ENCODE assay signal across 1 cellular context in the genomic region with DNA sequence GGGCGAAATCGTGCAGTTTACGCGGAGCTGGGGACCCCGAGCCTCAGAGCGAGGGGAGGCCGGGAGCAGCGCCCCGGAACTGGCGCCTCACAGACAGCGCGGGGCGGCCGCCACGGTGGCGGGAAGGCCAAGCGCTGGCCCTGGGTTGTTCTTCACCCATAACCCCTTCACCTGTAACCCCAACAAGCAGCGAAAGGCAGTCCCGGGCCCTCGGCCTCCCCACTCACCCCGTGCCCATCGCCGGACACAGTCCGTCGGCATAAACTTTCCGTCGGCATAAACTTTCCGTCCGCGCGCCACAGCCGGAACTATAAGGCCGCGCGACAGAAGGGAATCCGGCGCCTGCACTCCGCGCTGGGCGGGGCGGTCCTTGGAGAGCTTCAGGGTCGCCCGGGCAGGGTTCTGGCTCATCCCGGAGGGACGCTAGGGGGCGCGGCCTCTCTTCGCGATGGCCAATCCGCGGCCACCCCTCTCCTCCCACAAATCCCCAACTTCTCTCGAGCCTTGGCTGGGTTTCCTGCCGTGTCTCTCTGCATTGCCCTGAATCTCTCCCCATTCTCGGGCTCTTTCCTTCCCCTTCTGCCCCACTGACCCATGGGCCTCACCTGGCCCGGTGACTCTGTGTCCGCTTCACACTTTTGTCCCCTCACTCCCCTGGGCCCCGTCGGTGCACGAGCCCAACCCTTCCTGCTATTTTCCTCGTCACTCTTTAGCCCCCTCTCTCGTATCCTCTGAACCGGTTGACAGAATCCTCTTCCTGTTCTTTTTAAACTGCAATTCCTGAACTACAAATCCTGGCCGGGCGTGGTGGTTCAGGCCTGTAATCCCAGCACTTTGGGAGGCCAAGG.
A peak's percentile ranks its signal among the peaks of the same experiment; 100 is the strongest.
TF ChIP-seq lines count a peak whose summit lies in the region.

A gene (minus strand): TSS at position 261 of the 848 bp plus-strand sequence. CDS start 3,751 bp downstream, outside the sequence.

TF ChIP-seq in HepG2, 621 proteins besides CTCF, POLR2A, EP300 and RAD21 (continued from another document and continues in another):
- peak; percentile 95 for TF ChIP-seq ZFP1 (CRISPR knock-in tag; IDR thresholded peaks at IDR 0.05)
- TF ChIP-seq PRPF4 (IDR thresholded peaks at IDR 0.05; ENCODE audit: low read depth, low read length, poor library complexity, severe bottlenecking), result no peak
- peak; percentile 97 for TF ChIP-seq ASH2L (IDR thresholded peaks at IDR 0.05; ENCODE audit: insufficient read length, low read depth, low read length)
- no peak for TF ChIP-seq RORA (CRISPR knock-in tag; IDR thresholded peaks at IDR 0.05)
- TF ChIP-seq ZNF670 (CRISPR knock-in tag; IDR thresholded peaks at IDR 0.05; ENCODE audit: borderline replicate concordance), result peak; percentile 96
- no peak for TF ChIP-seq PCBP2 (optimal IDR thresholded peaks at IDR 0.05; ENCODE audit: low read depth, low read length, poor library complexity, severe bottlenecking)
- no peak for TF ChIP-seq CBX2 (IDR thresholded peaks at IDR 0.05; ENCODE audit: low read depth, low read length)
- TF ChIP-seq CBX2 (CRISPR knock-in tag; IDR thresholded peaks at IDR 0.05; ENCODE audit: low read depth), result no peak
- peak; percentile 92 for TF ChIP-seq ZNF547 (CRISPR knock-in tag; IDR thresholded peaks at IDR 0.05)
- TF ChIP-seq KDM2A (CRISPR knock-in tag; IDR thresholded peaks at IDR 0.05; ENCODE audit: borderline replicate concordance, low read depth), result peak; percentile 100
- peak; percentile 95 for TF ChIP-seq THAP11 (CRISPR knock-in tag; IDR thresholded peaks at IDR 0.05)
- TF ChIP-seq, protein P1, sequence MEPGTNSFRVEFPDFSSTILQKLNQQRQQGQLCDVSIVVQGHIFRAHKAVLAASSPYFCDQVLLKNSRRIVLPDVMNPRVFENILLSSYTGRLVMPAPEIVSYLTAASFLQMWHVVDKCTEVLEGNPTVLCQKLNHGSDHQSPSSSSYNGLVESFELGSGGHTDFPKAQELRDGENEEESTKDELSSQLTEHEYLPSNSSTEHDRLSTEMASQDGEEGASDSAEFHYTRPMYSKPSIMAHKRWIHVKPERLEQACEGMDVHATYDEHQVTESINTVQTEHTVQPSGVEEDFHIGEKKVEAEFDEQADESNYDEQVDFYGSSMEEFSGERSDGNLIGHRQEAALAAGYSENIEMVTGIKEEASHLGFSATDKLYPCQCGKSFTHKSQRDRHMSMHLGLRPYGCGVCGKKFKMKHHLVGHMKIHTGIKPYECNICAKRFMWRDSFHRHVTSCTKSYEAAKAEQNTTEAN (CRISPR knock-in tag; conservative IDR thresholded peaks at IDR 0.05), result peak; percentile 48; the same call in 1 of the 2 replicates
- TF ChIP-seq, protein P2, sequence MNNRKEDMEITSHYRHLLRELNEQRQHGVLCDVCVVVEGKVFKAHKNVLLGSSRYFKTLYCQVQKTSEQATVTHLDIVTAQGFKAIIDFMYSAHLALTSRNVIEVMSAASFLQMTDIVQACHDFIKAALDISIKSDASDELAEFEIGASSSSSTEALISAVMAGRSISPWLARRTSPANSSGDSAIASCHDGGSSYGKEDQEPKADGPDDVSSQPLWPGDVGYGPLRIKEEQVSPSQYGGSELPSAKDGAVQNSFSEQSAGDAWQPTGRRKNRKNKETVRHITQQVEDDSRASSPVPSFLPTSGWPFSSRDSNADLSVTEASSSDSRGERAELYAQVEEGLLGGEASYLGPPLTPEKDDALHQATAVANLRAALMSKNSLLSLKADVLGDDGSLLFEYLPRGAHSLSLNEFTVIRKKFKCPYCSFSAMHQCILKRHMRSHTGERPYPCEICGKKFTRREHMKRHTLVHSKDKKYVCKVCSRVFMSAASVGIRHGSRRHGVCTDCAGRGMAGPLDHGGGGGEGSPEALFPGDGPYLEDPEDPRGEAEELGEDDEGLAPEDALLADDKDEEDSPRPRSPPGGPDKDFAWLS (CRISPR knock-in tag; IDR thresholded peaks at IDR 0.05; ENCODE audit: borderline replicate concordance), result peak; percentile 68; the same call in 1 of the 2 replicates
- peak; percentile 96 for TF ChIP-seq POLR2G (IDR thresholded peaks at IDR 0.05; ENCODE audit: low read depth, low read length)
- TF ChIP-seq ZFP36 (IDR thresholded peaks at IDR 0.05; ENCODE audit: borderline replicate concordance, low read depth, low read length, partially characterized antibody), result no peak
- TF ChIP-seq, protein P3, sequence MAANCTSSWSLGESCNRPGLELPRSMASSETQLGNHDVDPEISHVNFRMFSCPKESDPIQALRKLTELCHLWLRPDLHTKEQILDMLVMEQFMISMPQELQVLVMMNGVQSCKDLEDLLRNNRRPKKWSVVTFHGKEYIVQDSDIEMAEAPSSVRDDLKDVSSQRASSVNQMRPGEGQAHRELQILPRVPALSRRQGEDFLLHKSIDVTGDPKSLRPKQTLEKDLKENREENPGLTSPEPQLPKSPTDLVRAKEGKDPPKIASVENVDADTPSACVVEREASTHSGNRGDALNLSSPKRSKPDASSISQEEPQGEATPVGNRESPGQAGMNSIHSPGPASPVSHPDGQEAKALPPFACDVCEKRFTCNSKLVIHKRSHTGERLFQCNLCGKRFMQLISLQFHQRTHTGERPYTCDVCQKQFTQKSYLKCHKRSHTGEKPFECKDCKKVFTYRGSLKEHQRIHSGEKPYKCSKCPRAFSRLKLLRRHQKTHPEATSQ (CRISPR knock-in tag; IDR thresholded peaks at IDR 0.05; ENCODE audit: borderline replicate concordance), result peak; percentile 96; the same call in 1 of the 2 replicates
- no peak for TF ChIP-seq ZNF550 (CRISPR knock-in tag; IDR thresholded peaks at IDR 0.05; ENCODE audit: borderline replicate concordance)
- peak; percentile 54; the same call in 1 of the 2 replicates for TF ChIP-seq ZNF460 (CRISPR knock-in tag; IDR thresholded peaks at IDR 0.05; ENCODE audit: borderline replicate concordance)
- TF ChIP-seq ZNF432 (CRISPR knock-in tag; IDR thresholded peaks at IDR 0.05; ENCODE audit: borderline replicate concordance), result no peak
- no peak for TF ChIP-seq DNMT3B (CRISPR knock-in tag; conservative IDR thresholded peaks at IDR 0.05)
- TF ChIP-seq, protein P4, sequence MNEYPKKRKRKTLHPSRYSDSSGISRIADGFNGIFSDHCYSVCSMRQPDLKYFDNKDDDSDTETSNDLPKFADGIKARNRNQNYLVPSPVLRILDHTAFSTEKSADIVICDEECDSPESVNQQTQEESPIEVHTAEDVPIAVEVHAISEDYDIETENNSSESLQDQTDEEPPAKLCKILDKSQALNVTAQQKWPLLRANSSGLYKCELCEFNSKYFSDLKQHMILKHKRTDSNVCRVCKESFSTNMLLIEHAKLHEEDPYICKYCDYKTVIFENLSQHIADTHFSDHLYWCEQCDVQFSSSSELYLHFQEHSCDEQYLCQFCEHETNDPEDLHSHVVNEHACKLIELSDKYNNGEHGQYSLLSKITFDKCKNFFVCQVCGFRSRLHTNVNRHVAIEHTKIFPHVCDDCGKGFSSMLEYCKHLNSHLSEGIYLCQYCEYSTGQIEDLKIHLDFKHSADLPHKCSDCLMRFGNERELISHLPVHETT (CRISPR knock-in tag; conservative IDR thresholded peaks at IDR 0.05), result peak; percentile 93
- TF ChIP-seq, protein P5, sequence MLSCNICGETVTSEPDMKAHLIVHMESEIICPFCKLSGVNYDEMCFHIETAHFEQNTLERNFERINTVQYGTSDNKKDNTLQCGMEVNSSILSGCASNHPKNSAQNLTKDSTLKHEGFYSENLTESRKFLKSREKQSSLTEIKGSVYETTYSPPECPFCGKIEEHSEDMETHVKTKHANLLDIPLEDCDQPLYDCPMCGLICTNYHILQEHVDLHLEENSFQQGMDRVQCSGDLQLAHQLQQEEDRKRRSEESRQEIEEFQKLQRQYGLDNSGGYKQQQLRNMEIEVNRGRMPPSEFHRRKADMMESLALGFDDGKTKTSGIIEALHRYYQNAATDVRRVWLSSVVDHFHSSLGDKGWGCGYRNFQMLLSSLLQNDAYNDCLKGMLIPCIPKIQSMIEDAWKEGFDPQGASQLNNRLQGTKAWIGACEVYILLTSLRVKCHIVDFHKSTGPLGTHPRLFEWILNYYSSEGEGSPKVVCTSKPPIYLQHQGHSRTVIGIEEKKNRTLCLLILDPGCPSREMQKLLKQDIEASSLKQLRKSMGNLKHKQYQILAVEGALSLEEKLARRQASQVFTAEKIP (CRISPR knock-in tag; IDR thresholded peaks at IDR 0.05; ENCODE audit: borderline replicate concordance), result no peak
- TF ChIP-seq, protein P6, sequence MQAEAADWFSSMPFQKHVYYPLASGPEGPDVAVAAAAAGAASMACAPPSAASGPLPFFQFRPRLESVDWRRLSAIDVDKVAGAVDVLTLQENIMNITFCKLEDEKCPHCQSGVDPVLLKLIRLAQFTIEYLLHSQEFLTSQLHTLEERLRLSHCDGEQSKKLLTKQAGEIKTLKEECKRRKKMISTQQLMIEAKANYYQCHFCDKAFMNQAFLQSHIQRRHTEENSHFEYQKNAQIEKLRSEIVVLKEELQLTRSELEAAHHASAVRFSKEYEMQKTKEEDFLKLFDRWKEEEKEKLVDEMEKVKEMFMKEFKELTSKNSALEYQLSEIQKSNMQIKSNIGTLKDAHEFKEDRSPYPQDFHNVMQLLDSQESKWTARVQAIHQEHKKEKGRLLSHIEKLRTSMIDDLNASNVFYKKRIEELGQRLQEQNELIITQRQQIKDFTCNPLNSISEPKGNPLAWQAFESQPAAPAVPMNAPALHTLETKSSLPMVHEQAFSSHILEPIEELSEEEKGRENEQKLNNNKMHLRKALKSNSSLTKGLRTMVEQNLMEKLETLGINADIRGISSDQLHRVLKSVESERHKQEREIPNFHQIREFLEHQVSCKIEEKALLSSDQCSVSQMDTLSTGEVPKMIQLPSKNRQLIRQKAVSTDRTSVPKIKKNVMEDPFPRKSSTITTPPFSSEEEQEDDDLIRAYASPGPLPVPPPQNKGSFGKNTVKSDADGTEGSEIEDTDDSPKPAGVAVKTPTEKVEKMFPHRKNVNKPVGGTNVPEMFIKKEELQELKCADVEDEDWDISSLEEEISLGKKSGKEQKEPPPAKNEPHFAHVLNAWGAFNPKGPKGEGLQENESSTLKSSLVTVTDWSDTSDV (CRISPR knock-in tag; IDR thresholded peaks at IDR 0.05), result peak; percentile 86; the same call in 1 of the 2 replicates
- TF ChIP-seq TGIF2 (CRISPR knock-in tag; IDR thresholded peaks at IDR 0.05), result peak; percentile 89; the same call in 1 of the 2 replicates
- peak; percentile 93 for TF ChIP-seq PHF21A (CRISPR knock-in tag; IDR thresholded peaks at IDR 0.05)
- peak; percentile 97 for TF ChIP-seq TOE1 (CRISPR knock-in tag; IDR thresholded peaks at IDR 0.05)
- TF ChIP-seq HCFC1 (IDR thresholded peaks at IDR 0.05; ENCODE audit: low read depth, low read length), result peak; percentile 70
- TF ChIP-seq, protein P7, sequence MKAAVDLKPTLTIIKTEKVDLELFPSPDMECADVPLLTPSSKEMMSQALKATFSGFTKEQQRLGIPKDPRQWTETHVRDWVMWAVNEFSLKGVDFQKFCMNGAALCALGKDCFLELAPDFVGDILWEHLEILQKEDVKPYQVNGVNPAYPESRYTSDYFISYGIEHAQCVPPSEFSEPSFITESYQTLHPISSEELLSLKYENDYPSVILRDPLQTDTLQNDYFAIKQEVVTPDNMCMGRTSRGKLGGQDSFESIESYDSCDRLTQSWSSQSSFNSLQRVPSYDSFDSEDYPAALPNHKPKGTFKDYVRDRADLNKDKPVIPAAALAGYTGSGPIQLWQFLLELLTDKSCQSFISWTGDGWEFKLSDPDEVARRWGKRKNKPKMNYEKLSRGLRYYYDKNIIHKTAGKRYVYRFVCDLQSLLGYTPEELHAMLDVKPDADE (CRISPR knock-in tag; IDR thresholded peaks at IDR 0.05), result no peak
- TF ChIP-seq SIX4 (CRISPR knock-in tag; IDR thresholded peaks at IDR 0.05), result peak; percentile 46; the same call in 1 of the 2 replicates
- TF ChIP-seq, protein P8, sequence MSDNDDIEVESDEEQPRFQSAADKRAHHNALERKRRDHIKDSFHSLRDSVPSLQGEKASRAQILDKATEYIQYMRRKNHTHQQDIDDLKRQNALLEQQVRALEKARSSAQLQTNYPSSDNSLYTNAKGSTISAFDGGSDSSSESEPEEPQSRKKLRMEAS (IDR thresholded peaks at IDR 0.05), result peak; percentile 88
- TF ChIP-seq CEBPG (CRISPR knock-in tag; IDR thresholded peaks at IDR 0.05), result peak; percentile 56
- TF ChIP-seq, protein P9, sequence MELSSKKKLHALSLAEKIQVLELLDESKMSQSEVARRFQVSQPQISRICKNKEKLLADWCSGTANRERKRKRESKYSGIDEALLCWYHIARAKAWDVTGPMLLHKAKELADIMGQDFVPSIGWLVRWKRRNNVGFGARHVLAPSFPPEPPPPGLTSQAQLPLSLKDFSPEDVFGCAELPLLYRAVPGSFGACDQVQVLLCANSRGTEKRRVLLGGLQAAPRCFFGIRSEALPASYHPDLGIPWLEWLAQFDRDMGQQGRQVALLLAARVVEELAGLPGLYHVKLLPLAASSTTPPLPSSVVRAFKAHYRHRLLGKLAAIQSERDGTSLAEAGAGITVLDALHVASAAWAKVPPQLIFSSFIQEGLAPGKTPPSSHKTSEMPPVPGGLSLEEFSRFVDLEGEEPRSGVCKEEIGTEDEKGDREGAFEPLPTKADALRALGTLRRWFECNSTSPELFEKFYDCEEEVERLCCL (CRISPR knock-in tag; IDR thresholded peaks at IDR 0.05; ENCODE audit: borderline replicate concordance), result no peak
- peak; percentile 88; the same call in 1 of the 2 replicates for TF ChIP-seq ZNF780A (CRISPR knock-in tag; IDR thresholded peaks at IDR 0.05)
- TF ChIP-seq NFIB (CRISPR knock-in tag; IDR thresholded peaks at IDR 0.05; ENCODE audit: borderline replicate concordance), result no peak
- no peak for TF ChIP-seq SNAI1 (CRISPR knock-in tag; IDR thresholded peaks at IDR 0.05; ENCODE audit: borderline replicate concordance)
- TF ChIP-seq, protein P10, sequence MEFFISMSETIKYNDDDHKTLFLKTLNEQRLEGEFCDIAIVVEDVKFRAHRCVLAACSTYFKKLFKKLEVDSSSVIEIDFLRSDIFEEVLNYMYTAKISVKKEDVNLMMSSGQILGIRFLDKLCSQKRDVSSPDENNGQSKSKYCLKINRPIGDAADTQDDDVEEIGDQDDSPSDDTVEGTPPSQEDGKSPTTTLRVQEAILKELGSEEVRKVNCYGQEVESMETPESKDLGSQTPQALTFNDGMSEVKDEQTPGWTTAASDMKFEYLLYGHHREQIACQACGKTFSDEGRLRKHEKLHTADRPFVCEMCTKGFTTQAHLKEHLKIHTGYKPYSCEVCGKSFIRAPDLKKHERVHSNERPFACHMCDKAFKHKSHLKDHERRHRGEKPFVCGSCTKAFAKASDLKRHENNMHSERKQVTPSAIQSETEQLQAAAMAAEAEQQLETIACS (CRISPR knock-in tag; IDR thresholded peaks at IDR 0.05), result peak; percentile 50; the same call in 1 of the 2 replicates
- TF ChIP-seq MTF1 (CRISPR knock-in tag; IDR thresholded peaks at IDR 0.05), result no peak
- TF ChIP-seq, protein P11, sequence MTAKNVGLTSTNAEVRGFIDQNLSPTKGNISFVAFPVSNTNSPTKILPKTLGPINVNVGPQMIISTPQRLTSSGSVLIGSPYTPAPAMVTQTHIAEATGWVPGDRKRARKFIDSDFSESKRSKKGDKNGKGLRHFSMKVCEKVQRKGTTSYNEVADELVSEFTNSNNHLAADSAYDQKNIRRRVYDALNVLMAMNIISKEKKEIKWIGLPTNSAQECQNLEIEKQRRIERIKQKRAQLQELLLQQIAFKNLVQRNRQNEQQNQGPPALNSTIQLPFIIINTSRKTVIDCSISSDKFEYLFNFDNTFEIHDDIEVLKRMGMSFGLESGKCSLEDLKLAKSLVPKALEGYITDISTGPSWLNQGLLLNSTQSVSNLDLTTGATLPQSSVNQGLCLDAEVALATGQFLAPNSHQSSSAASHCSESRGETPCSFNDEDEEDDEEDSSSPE (CRISPR knock-in tag; IDR thresholded peaks at IDR 0.05), result peak; percentile 91
- no peak for TF ChIP-seq SUZ12 (IDR thresholded peaks at IDR 0.05; ENCODE audit: low read depth, low read length)
- no peak for TF ChIP-seq ZNF883 (CRISPR knock-in tag; IDR thresholded peaks at IDR 0.05; ENCODE audit: not compliant biosample characterization)
- TF ChIP-seq ZNF790 (CRISPR knock-in tag; IDR thresholded peaks at IDR 0.05; ENCODE audit: borderline replicate concordance), result 0 out of 2 replicates have a peak, but pooled peaks have one; percentile 52
- TF ChIP-seq ZNF788 (CRISPR knock-in tag; IDR thresholded peaks at IDR 0.05; ENCODE audit: borderline replicate concordance), result peak; percentile 99
- peak; percentile 87 for TF ChIP-seq HNRNPUL1 (IDR thresholded peaks at IDR 0.05; ENCODE audit: low read depth, low read length)
